In the genomic region with DNA sequence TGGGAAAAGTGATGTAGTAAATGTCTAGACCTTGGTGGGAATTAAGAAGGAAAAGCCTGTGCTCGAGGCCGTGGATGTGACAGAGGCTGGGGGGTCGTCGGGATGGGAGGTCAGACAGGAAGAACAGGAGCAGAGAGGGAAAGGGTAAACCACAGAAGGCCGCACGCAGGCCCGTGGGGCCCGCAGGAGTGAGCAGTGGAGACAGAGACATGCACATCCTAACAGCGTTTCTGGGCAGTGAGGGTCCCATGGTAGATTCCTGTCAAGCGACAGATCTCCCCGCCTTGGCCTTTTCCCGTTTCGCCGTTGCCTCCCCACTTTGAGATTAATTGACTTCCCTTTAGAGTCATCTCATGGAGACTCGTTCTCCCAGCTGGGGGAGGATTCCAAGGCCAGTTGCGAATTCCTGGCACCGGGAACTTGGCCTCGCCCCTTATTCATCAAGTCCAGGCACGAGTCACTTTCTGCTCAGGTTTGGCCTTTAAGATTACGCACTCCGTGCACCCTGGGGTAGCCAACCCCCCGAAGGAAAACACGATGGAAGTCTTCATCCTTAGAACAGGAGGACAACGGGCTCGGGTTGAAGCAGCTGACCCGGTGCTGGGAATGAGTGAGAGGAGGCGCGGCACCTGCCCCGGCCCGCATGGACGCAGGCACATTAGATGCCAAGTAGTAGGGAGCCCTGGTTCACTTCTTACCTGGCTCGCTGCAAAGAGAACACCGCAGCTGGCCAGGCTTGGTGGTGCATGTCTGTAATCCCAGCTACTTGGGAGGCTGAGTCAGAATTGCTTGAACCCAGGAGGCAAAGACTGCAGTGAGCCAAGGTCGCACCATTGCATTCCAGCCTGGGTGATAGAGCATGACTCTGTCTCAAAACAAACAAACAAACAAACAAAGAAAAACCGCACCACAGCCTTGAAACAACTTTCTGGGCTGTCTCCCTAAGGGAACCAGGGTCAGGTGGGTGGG, we compare ENCODE assay signal across 23 cellular contexts.
"Had no signal": no experiment of that assay in that cellular context is flagged by ENCODE, and none has a peak within 500 bp of the region (broad histone marks: within the 10 kb centered on the region; RNA-seq: fewer than 3 reads in every experiment).

No MANE protein-coding gene starts in this region.

- H3K36me3 ChIP-seq: cardiac muscle cell, ovary, sigmoid colon had no signal

- H3K27me3 ChIP-seq: cardiac muscle cell, ovary, sigmoid colon, testis had no signal

- H3K4me3 Mint-ChIP-seq: activated CD4-positive, alpha-beta memory T cell treated with anti-CD3 and anti-CD28 coated beads for 36 hours; activated naive CD8-positive, alpha-beta T cell; activated T-helper 1 cell treated with anti-CD3 and anti-CD28 coated beads, Interleukin-12 subunit alpha, Interleukin-12 subunit beta, Interleukin-2, Interleukin-4 antibody, amounts not matched to agents 30 ng/mL and 10 ng/mL and 1 ng/mL, durations not matched to agents 14 hours and 24 hours and 36 hours; naive thymus-derived CD4-positive, alpha-beta T cell; stimulated activated memory B cell treated with anti-CD40 and anti-IgM and Interleukin-4, amounts not matched to agents 10 μg/mL and 1 μg/mL and 100 μg/mL, for 72 hours; T-helper 2 cell treated with Interferon-gamma antibody and Interleukin-4, amounts not matched to agents 5 μg/mL and 100 μg/mL, for 36 hours; type B pancreatic cell had no signal

- H3K4me1 Mint-ChIP-seq: stimulated activated memory B cell treated with anti-CD40 and anti-IgM and Interleukin-4, amounts not matched to agents 10 μg/mL and 1 μg/mL and 100 μg/mL, for 72 hours had no signal

- H3K9me3 ChIP-seq: ovary, sigmoid colon, testis had no signal

- H3K27ac Mint-ChIP-seq: activated CD4-positive, alpha-beta memory T cell treated with anti-CD3 and anti-CD28 coated beads for 36 hours; activated naive CD8-positive, alpha-beta T cell; activated T-helper 1 cell treated with anti-CD3 and anti-CD28 coated beads, Interleukin-12 subunit alpha, Interleukin-12 subunit beta, Interleukin-2, Interleukin-4 antibody, amounts not matched to agents 30 ng/mL and 10 ng/mL and 1 ng/mL, durations not matched to agents 14 hours and 24 hours and 36 hours; stimulated activated memory B cell treated with anti-CD40 and anti-IgM and Interleukin-4, amounts not matched to agents 10 μg/mL and 1 μg/mL and 100 μg/mL, for 72 hours; T-helper 2 cell treated with Interferon-gamma antibody and Interleukin-4, amounts not matched to agents 5 μg/mL and 100 μg/mL, for 36 hours; type B pancreatic cell had no signal

- H3K4me3 ChIP-seq: cardiac muscle cell, ovary, sigmoid colon, testis had no signal

- DNase-seq: activated CD4-positive, alpha-beta memory T cell treated with anti-CD3 and anti-CD28 coated beads for 36 hours; activated gamma-delta T cell treated with Interleukin-2 at 50 U/mL for 16 hours; activated T-cell treated with anti-CD3 and anti-CD28 coated beads for 4 hours; amniotic stem cell; dermis blood vessel endothelial cell; effector memory CD4-positive, alpha-beta T cell; foreskin fibroblast; glutamatergic neuron; hippocampal formation; left ventricle myocardium superior; mesenchymal stem cell; naive thymus-derived CD4-positive, alpha-beta T cell; ovary; sigmoid colon; stimulated activated CD4-positive, alpha-beta T cell treated with anti-CD3 and anti-CD28 coated beads, Interleukin-4, amount 100 ng/mL, for 4 hours; testis had no signal

- H3K9me3 Mint-ChIP-seq: activated CD4-positive, alpha-beta memory T cell treated with anti-CD3 and anti-CD28 coated beads for 36 hours; activated T-helper 1 cell treated with anti-CD3 and anti-CD28 coated beads, Interleukin-12 subunit alpha, Interleukin-12 subunit beta, Interleukin-2, Interleukin-4 antibody, amounts not matched to agents 30 ng/mL and 10 ng/mL and 1 ng/mL, durations not matched to agents 14 hours and 24 hours and 36 hours; T-helper 2 cell treated with Interferon-gamma antibody and Interleukin-4, amounts not matched to agents 5 μg/mL and 100 μg/mL, for 36 hours had no signal

- FAIRE-seq: TTC549 had no signal

- ATAC-seq: left ventricle myocardium superior; naive thymus-derived CD4-positive, alpha-beta T cell; stimulated activated memory B cell treated with anti-CD40 and anti-IgM and Interleukin-4, amounts not matched to agents 10 μg/mL and 1 μg/mL and 100 μg/mL, for 72 hours had no signal

- H3K36me3 Mint-ChIP-seq: activated CD4-positive, alpha-beta memory T cell treated with anti-CD3 and anti-CD28 coated beads for 36 hours; activated naive CD8-positive, alpha-beta T cell; naive thymus-derived CD4-positive, alpha-beta T cell; stimulated activated memory B cell treated with anti-CD40 and anti-IgM and Interleukin-4, amounts not matched to agents 10 μg/mL and 1 μg/mL and 100 μg/mL, for 72 hours; type B pancreatic cell had no signal

- H3K4me1 ChIP-seq: sigmoid colon, testis had no signal

- H3K27me3 Mint-ChIP-seq: activated CD4-positive, alpha-beta memory T cell treated with anti-CD3 and anti-CD28 coated beads for 36 hours; activated naive CD8-positive, alpha-beta T cell; stimulated activated memory B cell treated with anti-CD40 and anti-IgM and Interleukin-4, amounts not matched to agents 10 μg/mL and 1 μg/mL and 100 μg/mL, for 72 hours; type B pancreatic cell had no signal

- H3K27ac ChIP-seq: cardiac muscle cell, ovary, sigmoid colon, testis had no signal
